28 cellular contexts compared by ENCODE assay signal in genomic region chr5:10063997-10064396, GRCh38.
"Had no signal": no experiment of that assay in that cellular context is flagged by ENCODE, and none has a peak within 500 bp of the region (broad histone marks: within the 10 kb centered on the region; RNA-seq: fewer than 3 reads in every experiment).

No MANE protein-coding gene starts in this region.

- H3K4me1 Mint-ChIP-seq: immature natural killer cell; mesothelial cell of epicardium; naive B cell; natural killer cell; nephron progenitor cell; stimulated activated memory B cell treated with anti-CD40 and anti-IgM and Interleukin-4, amounts not matched to agents 10 μg/mL and 1 μg/mL and 100 μg/mL, for 72 hours; stimulated activated naive CD8-positive, alpha-beta T cell treated with anti-CD3 and anti-CD28 coated beads, Interleukin-15, amount 100 ng/mL, for 72 hours had no signal

- FAIRE-seq: islet of Langerhans, kidney had no signal

- DNase-seq: immature natural killer cell; kidney; left ventricle myocardium inferior; mesendoderm; naive B cell; natural killer cell; nephron progenitor cell; occipital lobe; psoas muscle; right lobe of liver; stimulated activated CD4-positive, alpha-beta T cell treated with anti-CD3 and anti-CD28 coated beads, Interleukin-1b, Interleukin-23, amount 100 ng/mL, for 48 hours; stimulated activated CD4-positive, alpha-beta T cell treated with anti-CD3 and anti-CD28 coated beads, Interleukin-2, amount 100 ng/mL, for 48 hours; stimulated activated CD4-positive, alpha-beta T cell treated with anti-CD3 and anti-CD28 coated beads, Interleukin-4, amount 100 ng/mL, for 4 hours; stimulated activated CD8-positive, alpha-beta memory T cell treated with anti-CD3 and anti-CD28 coated beads, Interleukin-4, amount 100 ng/mL, for 48 hours; stimulated activated naive CD4-positive, alpha-beta T cell treated with Interleukin-2 at 50 U/mL for 16 hours; stimulated activated naive CD8-positive, alpha-beta T cell treated with anti-CD3 and anti-CD28 coated beads, Interleukin-15, amount 100 ng/mL, for 72 hours; substantia nigra had no signal

- H3K27ac ChIP-seq: left ventricle myocardium inferior, neutrophil, parathyroid adenoma, psoas muscle, right atrium auricular region, right lobe of liver, tibial nerve, vagina had no signal

- H3K4me3 Mint-ChIP-seq: immature natural killer cell; mesothelial cell of epicardium; natural killer cell; nephron progenitor cell; stimulated activated memory B cell treated with anti-CD40 and anti-IgM and Interleukin-4, amounts not matched to agents 10 μg/mL and 1 μg/mL and 100 μg/mL, for 72 hours; stimulated activated naive CD8-positive, alpha-beta T cell treated with anti-CD3 and anti-CD28 coated beads, Interleukin-15, amount 100 ng/mL, for 72 hours; type B pancreatic cell had no signal

- H3K9me3 Mint-ChIP-seq: mesothelial cell of epicardium, type B pancreatic cell had no signal

- H3K4me2 ChIP-seq: smooth muscle cell had no signal

- H3K9me3 ChIP-seq: left ventricle myocardium inferior, neutrophil, psoas muscle, right atrium auricular region, right lobe of liver, tibial nerve, vagina had no signal

- H3K27me3 ChIP-seq: neutrophil, right atrium auricular region, right lobe of liver, tibial nerve, vagina had no signal

- H3K4me3 ChIP-seq: left ventricle myocardium inferior, lung, psoas muscle, right atrium auricular region, right lobe of liver, smooth muscle cell, tibial nerve, vagina had no signal

- H3K9ac ChIP-seq: parathyroid adenoma had no signal

- H3K36me3 ChIP-seq: left ventricle myocardium inferior, neutrophil, right atrium auricular region, right lobe of liver, tibial nerve, vagina had no signal

- H3K4me1 ChIP-seq: left ventricle myocardium inferior, parathyroid adenoma, psoas muscle, right atrium auricular region, right lobe of liver, tibial nerve, vagina had no signal

- H3K27ac Mint-ChIP-seq: immature natural killer cell; mesothelial cell of epicardium; natural killer cell; nephron progenitor cell; stimulated activated memory B cell treated with anti-CD40 and anti-IgM and Interleukin-4, amounts not matched to agents 10 μg/mL and 1 μg/mL and 100 μg/mL, for 72 hours; stimulated activated naive CD8-positive, alpha-beta T cell treated with anti-CD3 and anti-CD28 coated beads, Interleukin-15, amount 100 ng/mL, for 72 hours; type B pancreatic cell had no signal

- H2AFZ ChIP-seq: parathyroid adenoma had no signal

- H3K79me2 ChIP-seq: parathyroid adenoma had no signal

- H3K27me3 Mint-ChIP-seq: naive B cell; stimulated activated memory B cell treated with anti-CD40 and anti-IgM and Interleukin-4, amounts not matched to agents 10 μg/mL and 1 μg/mL and 100 μg/mL, for 72 hours; stimulated activated naive CD8-positive, alpha-beta T cell treated with anti-CD3 and anti-CD28 coated beads, Interleukin-15, amount 100 ng/mL, for 72 hours had no signal

- H3K36me3 Mint-ChIP-seq: immature natural killer cell; mesothelial cell of epicardium; naive B cell; natural killer cell; stimulated activated memory B cell treated with anti-CD40 and anti-IgM and Interleukin-4, amounts not matched to agents 10 μg/mL and 1 μg/mL and 100 μg/mL, for 72 hours; type B pancreatic cell had no signal
